27 cellular contexts compared by ENCODE assay signal in the genomic region with DNA sequence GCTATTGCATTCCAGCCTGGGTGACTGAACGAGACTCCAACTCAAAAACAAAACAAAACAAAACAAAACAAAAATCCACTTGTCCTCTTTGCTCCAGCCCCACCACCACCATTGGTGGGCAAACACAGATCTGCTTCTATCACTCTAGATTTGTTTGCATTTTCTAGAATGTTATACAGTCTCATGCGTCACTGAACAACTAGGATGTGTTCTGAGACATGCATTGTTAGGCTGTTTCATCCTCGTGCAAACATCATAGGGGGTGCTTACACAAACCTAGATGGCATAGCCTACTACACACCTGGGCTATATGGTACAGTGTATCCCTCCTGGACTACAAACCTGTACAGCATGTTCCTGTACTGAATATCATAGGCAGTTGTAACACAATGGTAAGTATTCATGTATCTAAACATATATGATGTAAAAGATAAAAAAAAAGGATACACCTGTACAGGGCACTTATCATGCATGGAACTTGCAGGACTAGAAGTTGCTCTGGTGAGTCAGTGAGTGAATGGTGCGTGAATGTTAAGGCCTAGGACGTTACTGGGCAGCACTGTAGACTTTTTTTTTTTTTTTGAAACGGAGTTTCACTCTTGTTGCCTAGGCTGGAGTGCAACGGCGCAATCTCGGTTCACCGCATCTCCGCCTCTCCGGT. TPM values are rescaled to one million over a fixed set of nuclear protein-coding genes. Genes with fewer than 3 reads are reported as not detected.
DNase-seq lines count a peak whose midpoint lies in the region; ATAC-seq, FAIRE-seq and TF ChIP-seq lines count a peak whose summit lies in the region.
"Had no signal": no experiment of that assay in that cellular context is flagged by ENCODE, and none has a peak within 500 bp of the region (broad histone marks: within the 10 kb centered on the region; RNA-seq: fewer than 3 reads in every experiment).

No MANE protein-coding gene starts in this region.

- BruUV-seq in HepG2 (replicated peaks; lab: Mats Ljungman, UMichigan): no TSS peak

- H4K20me1 ChIP-seq in HepG2 (ENCODE audit: insufficient read depth, low read length): no peaks in the 10 kb centered on the region
- H4K20me1 ChIP-seq: BLaER1 treated with 17β-estradiol and CSF1 and Interleukin-3, amounts not matched to agents 10 nM and 100 nM had no signal

- no peak for TF ChIP-seq POLR2A in HepG2 (IDR thresholded peaks at IDR 0.05; ENCODE audit: insufficient read depth in 1 of 2, low read depth in 2 of 2, low read length in 2 of 2)
- TF ChIP-seq POLR2A in right lobe of liver (IDR thresholded peaks at IDR 0.05): no peak

- in situ Hi-C loops in HepG2 (cut with HindIII; ENCODE audit: extremely low pct_ligation_motif_present, low pct_unique_long_range_greater_than_20kb): no loop called here

- CTCF ChIA-PET in HepG2 (lab: Yijun Ruan, JAX; ENCODE audit: low intra/inter-chr PET ratio, low total read pairs): no interaction called here

- H3K36me3 ChIP-seq in HepG2 (replicated peaks in 1 of 2; ENCODE audit: control insufficient read depth in 1 of 2, insufficient read depth in 2 of 2, low read length in 2 of 2) (no peaks in the 10 kb centered on the region), right lobe of liver (no peaks in the 10 kb centered on the region)
- H3K36me3 ChIP-seq: BE2C; BLaER1 treated with 17β-estradiol and CSF1 and Interleukin-3, amounts not matched to agents 10 nM and 100 nM had no signal

- POLR2A ChIA-PET in HepG2 (lab: Yijun Ruan, JAX): interaction anchor here (1.2 kb wide), 1 partner anchor 15 kb away, joined by 3 read pairs; no protein-coding TSS in a partner anchor

- no peak overlapping the region for H3K4me2 ChIP-seq in HepG2 (ENCODE audit: low read depth, low read length)
- H3K4me2 ChIP-seq: A549; BLaER1 treated with 17β-estradiol and CSF1 and Interleukin-3, amounts not matched to agents 10 nM and 100 nM; GM23338 had no signal

- WGBS in HepG2 (ENCODE audit: low lambda C conversion rate): 87% methylated on average over 12 of the region's 12 CpGs
- 88% methylated on average over 10 of the region's 12 CpGs for WGBS in right lobe of liver (ENCODE audit: insufficient coverage, low coverage, low lambda C conversion rate, missing lambda C conversion rate)

- TF ChIP-seq EP300 in HepG2 (IDR thresholded peaks at IDR 0.05; ENCODE audit: low read depth in 2 of 2, low read length in 2 of 2): no peak
- no peak for TF ChIP-seq EP300 in HepG2 (CRISPR knock-in tag; IDR thresholded peaks at IDR 0.05; ENCODE audit: borderline replicate concordance)

- FAIRE-seq in HepG2 (lab: Jason Lieb, UNC) (peak; percentile 4), frontal cortex (lab: Jason Lieb, UNC) (no peak)
- FAIRE-seq: A549, D721Med, GM12878, GM19239 had no signal

- TF ChIP-seq CTCF in HepG2 (CRISPR knock-in tag; IDR thresholded peaks at IDR 0.05) (no peak), right lobe of liver (IDR thresholded peaks at IDR 0.05) (no peak), epithelial cell of esophagus (IDR thresholded peaks at IDR 0.05; ENCODE audit: insufficient read depth, low read depth, low read length, missing control alignments) (no peak)

- no peaks in the 10 kb centered on the region for H3K79me2 ChIP-seq in HepG2 (ENCODE audit: insufficient read depth, low read length)

- no peak overlapping the region for H3K27ac ChIP-seq in HepG2 (ENCODE audit: extremely low read length, insufficient read depth, low read length)
- no peak overlapping the region for H3K27ac ChIP-seq in right lobe of liver
- H3K27ac ChIP-seq: BLaER1 treated with 17β-estradiol and CSF1 and Interleukin-3, amounts not matched to agents 10 nM and 100 nM had no signal

- ATAC-seq in HepG2 (peak; percentile 23; the same call in 1 of the 3 replicates), right lobe of liver (no peak), HG03439 (IDR thresholded peaks at IDR 0.05; ENCODE audit: unreplicated experiment) (no peak)
- ATAC-seq: A549, GM12878, GM23338, HCT116 had no signal

- peaks cover 29% of the 10 kb centered on the region for H3K4me1 ChIP-seq in HepG2 (ENCODE audit: insufficient read depth, low read length)
- peaks cover 0 to 23% (median 6%) of the 10 kb centered on the region in 4 donors for H3K4me1 ChIP-seq in right lobe of liver
- H3K4me1 ChIP-seq: BE2C had no signal

- peak overlapping the region; percentile 90 for H2AFZ ChIP-seq in HepG2 (ENCODE audit: low read length)
- H2AFZ ChIP-seq: GM23338 had no signal

- no peak overlapping the region for H3K9ac ChIP-seq in HepG2 (ENCODE audit: insufficient read depth, low read depth, low read length)
- H3K9ac ChIP-seq: BLaER1 treated with 17β-estradiol and CSF1 and Interleukin-3, amounts not matched to agents 10 nM and 100 nM had no signal

- H3K27me3 ChIP-seq in HepG2 (ENCODE audit: control insufficient read depth in 1 of 2, insufficient read depth in 2 of 2, low read length in 2 of 2): no peaks in the 10 kb centered on the region
- no peaks in the 10 kb centered on the region for H3K27me3 ChIP-seq in right lobe of liver
- H3K27me3 ChIP-seq: BLaER1 treated with 17β-estradiol and CSF1 and Interleukin-3, amounts not matched to agents 10 nM and 100 nM had no signal

- DNase-seq in HepG2 (ENCODE audit: low spot score): peak; percentile 64
- DNase-seq in right lobe of liver: no peak
- DNase-seq in epithelial cell of esophagus (ENCODE audit: low read depth): peak; percentile 65
- DNase-seq in kidney tubule cell (ENCODE audit: low spot score): peak; percentile 23
- no peak for DNase-seq in frontal cortex (ENCODE audit: low spot score in 2 of 2)
- DNase-seq in DMS114 treated with DMSO at 0.1 percent for 48 hours (lab: John Stamatoyannopoulos, UW; ENCODE audit: unreplicated experiment): no peak
- DNase-seq: 8988T; ACHN; AML-193; BE2C; CD4-positive, alpha-beta T cell; CD8-positive, alpha-beta memory T cell; DMS 273 treated with DMSO at 0.1 percent for 48 hours; DMS79; EL; GDM1; H9 had no signal

- intact Hi-C loops in HepG2 (cut with micrococcal nuclease; ENCODE audit: unreplicated experiment): no loop called here
- intact Hi-C loops in right lobe of liver (cut with DNase I): no loop called here

- no peak overlapping the region for H3K4me3 ChIP-seq in HepG2 (replicated peaks in 1 of 3; ENCODE audit: insufficient read depth in 1 of 3, low read depth in 2 of 3, low read length in 3 of 3)
- no peak overlapping the region for H3K4me3 ChIP-seq in right lobe of liver
- H3K4me3 ChIP-seq in epithelial cell of esophagus (ENCODE audit: low read length): no peak overlapping the region
- H3K4me3 ChIP-seq: A549; BLaER1 treated with 17β-estradiol and CSF1 and Interleukin-3, amounts not matched to agents 10 nM and 100 nM; GM12878; GM23338 had no signal

- H3K9me3 ChIP-seq in HepG2 (ENCODE audit: low read length) (no peaks in the 10 kb centered on the region; the same call in 1 of the 2 replicates), right lobe of liver (no peaks in the 10 kb centered on the region)
- H3K9me3 ChIP-seq: BE2C had no signal

- TF ChIP-seq RAD21 in HepG2 (CRISPR knock-in tag; IDR thresholded peaks at IDR 0.05): no peak

RNA-seq across cellular contexts. Expression of gene BTBD16, which starts 45.3 kb away (rescaled TPM):
- total RNA-seq in HepG2 (2016; rRNA removed; fragmentation: Illumina TruSeq; extraction: Trizol) (3.6 and 5.0 TPM in 2 replicates), right lobe of liver (1 to 10 TPM in 5 of 6 experiments, under 1 TPM in 1; 0.98 to 3.0 (median 2.0) TPM), frontal cortex (not detected)
- 7.2 and 7.4 TPM in 2 replicates for total RNA-seq in HepG2 (2016; cell fraction: cytosol; rRNA removed; fragmentation: Illumina TruSeq; extraction: Trizol; ENCODE audit: low read depth)
- total RNA-seq in HepG2 (2016; cell fraction: insoluble cytoplasmic fraction; rRNA removed; fragmentation: Illumina TruSeq; extraction: Trizol): 4.0 and 4.7 TPM in 2 replicates
- total RNA-seq in HepG2 (2016; cell fraction: membrane; rRNA removed; fragmentation: Illumina TruSeq; extraction: Trizol): 7.3 and 8.5 TPM in 2 replicates
- total RNA-seq in HepG2 (2016; cell fraction: nucleus; rRNA removed; fragmentation: Illumina TruSeq; extraction: Trizol): 3.1 and 3.4 TPM in 2 replicates
- polyA plus RNA-seq in HepG2 (2011; rRNA removed): 8.0 and 11.9 TPM in 2 replicates
- 8.3 and 9.7 TPM in 2 replicates for polyA plus RNA-seq in HepG2 (2011; cell fraction: cytosol; rRNA removed)
- 5.4 and 5.5 TPM in 2 replicates for polyA plus RNA-seq in HepG2 (2011; cell fraction: nucleus; rRNA removed)
- polyA plus RNA-seq in HepG2 (2012): 7.8 and 9.0 TPM in 2 replicates
- 13.5 and 16.1 TPM in 2 replicates for polyA plus RNA-seq in HepG2 (2016; cell fraction: cytosol; fragmentation: Illumina TruSeq; extraction: Trizol; ENCODE audit: low read depth)
- polyA plus RNA-seq in HepG2 (2016; cell fraction: insoluble cytoplasmic fraction; fragmentation: Illumina TruSeq; extraction: Trizol; ENCODE audit: low read depth): 10.5 and 11.7 TPM in 2 replicates
- polyA plus RNA-seq in HepG2 (2016; cell fraction: membrane; fragmentation: Illumina TruSeq; extraction: Trizol; ENCODE audit: low read depth): 14.2 and 14.7 TPM in 2 replicates
- 6.5 and 6.6 TPM in 2 replicates for polyA plus RNA-seq in HepG2 (2016; cell fraction: nucleus; fragmentation: Illumina TruSeq; extraction: Trizol; ENCODE audit: insufficient read depth, low read depth)
- 0.44 and 32.3 TPM in 2 replicates for polyA minus RNA-seq in HepG2 (2011; rRNA and poly(A)+ RNA removed; ENCODE audit: low replicate concordance)
- polyA minus RNA-seq in HepG2 (2011; cell fraction: cytosol; rRNA and poly(A)+ RNA removed): 2.9 and 6.7 TPM in 2 replicates
- polyA minus RNA-seq in HepG2 (2011; cell fraction: nucleus; rRNA and poly(A)+ RNA removed): 8.0 and 8.9 TPM in 2 replicates
- total RNA-seq: CD4-positive, alpha-beta T cell; CD8-positive, alpha-beta memory T cell; GM12878; GM23338; H4; H9 had no signal
- polyA plus RNA-seq: CD14-positive monocyte; CD8-positive, alpha-beta memory T cell; GM23338 had no signal

RNA-seq across cellular contexts. Expression of gene PLEKHA1, which starts 58.2 kb away (rescaled TPM):
- 30.8 and 32.2 TPM in 2 replicates for total RNA-seq in HepG2 (2016; rRNA removed; fragmentation: Illumina TruSeq; extraction: Trizol)
- 30.5 and 35.2 TPM in 2 replicates for total RNA-seq in HepG2 (2016; cell fraction: cytosol; rRNA removed; fragmentation: Illumina TruSeq; extraction: Trizol; ENCODE audit: low read depth)
- total RNA-seq in HepG2 (2016; cell fraction: insoluble cytoplasmic fraction; rRNA removed; fragmentation: Illumina TruSeq; extraction: Trizol): 31.2 and 31.8 TPM in 2 replicates
- 30.6 and 31.8 TPM in 2 replicates for total RNA-seq in HepG2 (2016; cell fraction: membrane; rRNA removed; fragmentation: Illumina TruSeq; extraction: Trizol)
- 49.0 and 52.5 TPM in 2 replicates for total RNA-seq in HepG2 (2016; cell fraction: nucleus; rRNA removed; fragmentation: Illumina TruSeq; extraction: Trizol)
- polyA plus RNA-seq in HepG2 (2011; rRNA removed): 48.6 and 53.3 TPM in 2 replicates
- 22.6 and 33.2 TPM in 2 replicates for polyA plus RNA-seq in HepG2 (2011; cell fraction: cytosol; rRNA removed)
- 69.6 and 81.2 TPM in 2 replicates for polyA plus RNA-seq in HepG2 (2011; cell fraction: nucleus; rRNA removed)
- 47.9 and 50.2 TPM in 2 replicates for polyA plus RNA-seq in HepG2 (2012)
- polyA plus RNA-seq in HepG2 (2016; cell fraction: cytosol; fragmentation: Illumina TruSeq; extraction: Trizol; ENCODE audit: low read depth): 2.8 and 3.5 TPM in 2 replicates
- 26.3 and 29.3 TPM in 2 replicates for polyA plus RNA-seq in HepG2 (2016; cell fraction: insoluble cytoplasmic fraction; fragmentation: Illumina TruSeq; extraction: Trizol; ENCODE audit: low read depth)
- polyA plus RNA-seq in HepG2 (2016; cell fraction: membrane; fragmentation: Illumina TruSeq; extraction: Trizol; ENCODE audit: low read depth): 8.7 and 10.2 TPM in 2 replicates
- polyA plus RNA-seq in HepG2 (2016; cell fraction: nucleus; fragmentation: Illumina TruSeq; extraction: Trizol; ENCODE audit: insufficient read depth, low read depth): 65.7 and 69.7 TPM in 2 replicates
- polyA minus RNA-seq in HepG2 (2011; rRNA and poly(A)+ RNA removed; ENCODE audit: low replicate concordance): 15.3 and 18.9 TPM in 2 replicates
- 28.0 and 35.3 TPM in 2 replicates for polyA minus RNA-seq in HepG2 (2011; cell fraction: cytosol; rRNA and poly(A)+ RNA removed)
- polyA minus RNA-seq in HepG2 (2011; cell fraction: nucleus; rRNA and poly(A)+ RNA removed): 157 and 207 TPM in 2 replicates
- 10 to 100 TPM; 23.1 to 42.2 (median 27.5) TPM for total RNA-seq in right lobe of liver
- total RNA-seq in frontal cortex: 29.8 TPM

Comparison
In these comparisons a context has a peak if more than half of its experiments do, and no peak if none do; other contexts are left out.
1. DNase-seq: peak in HepG2 (single experiment), epithelial cell of esophagus (single experiment) and kidney tubule cell (single experiment); none in right lobe of liver (0 of 3), frontal cortex (0 of 2) and DMS114 treated with DMSO at 0.1 percent for 48 hours (single experiment).